In the genomic region with DNA sequence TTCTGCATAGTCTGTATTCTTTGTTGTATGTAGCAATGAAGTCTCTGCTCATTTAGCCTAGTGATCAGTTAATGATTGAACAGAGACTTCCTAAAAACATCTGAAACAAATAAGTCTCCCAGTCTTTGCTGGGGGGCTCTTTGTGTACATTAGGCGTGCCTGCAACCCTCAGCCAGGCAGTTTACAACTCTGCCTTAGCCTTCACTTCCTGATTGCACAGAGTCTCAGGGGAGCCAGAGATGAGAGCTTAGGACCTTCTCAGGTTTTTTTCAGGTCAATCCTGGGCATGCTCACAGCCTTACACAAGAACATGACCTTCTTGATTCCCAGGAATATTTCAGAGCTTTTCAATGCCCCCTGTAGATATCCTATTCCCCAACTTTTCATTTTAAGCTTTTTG, we compare ENCODE assay signal across 19 cellular contexts. TPM values are rescaled to one million over a fixed set of nuclear protein-coding genes. Genes with fewer than 3 reads are reported as not detected.
A peak's percentile ranks its signal among the peaks of the same experiment; 100 is the strongest.
DNase-seq lines count a peak whose midpoint lies in the region; ATAC-seq, FAIRE-seq and TF ChIP-seq lines count a peak whose summit lies in the region.
"Had no signal": no experiment of that assay in that cellular context is flagged by ENCODE, and none has a peak within 500 bp of the region (broad histone marks: within the 10 kb centered on the region; RNA-seq: fewer than 3 reads in every experiment).

No MANE protein-coding gene starts in this region.

- H4K20me1 ChIP-seq in HepG2 (ENCODE audit: insufficient read depth, low read length) (no peaks in the 10 kb centered on the region), astrocyte (ENCODE audit: insufficient read depth, low read length) (no peaks in the 10 kb centered on the region)

- no peak for TF ChIP-seq RAD21 in HepG2 (CRISPR knock-in tag; IDR thresholded peaks at IDR 0.05)

- CTCF ChIA-PET in HepG2 (lab: Yijun Ruan, JAX; ENCODE audit: low intra/inter-chr PET ratio, low total read pairs) = no interaction called here

- in situ Hi-C loops in HepG2 (cut with HindIII; ENCODE audit: extremely low pct_ligation_motif_present, low pct_unique_long_range_greater_than_20kb) = no loop called here

- H3K4me3 ChIP-seq in HepG2 (replicated peaks in 1 of 3; ENCODE audit: insufficient read depth in 1 of 3, low read depth in 2 of 3, low read length in 3 of 3) (no peak overlapping the region), right lobe of liver (no peak overlapping the region), astrocyte (ENCODE audit: insufficient read depth, low read depth, low read length) (no peak overlapping the region), mucosa of descending colon (no peak overlapping the region)
- H3K4me3 ChIP-seq: GM12878, HAP-1 had no signal

- H3K4me1 ChIP-seq in HepG2 (ENCODE audit: insufficient read depth, low read length) (no peaks in the 10 kb centered on the region), right lobe of liver (no peaks in the 10 kb centered on the region), astrocyte (ENCODE audit: insufficient read depth, low read length) (peaks cover 42% of the 10 kb centered on the region), mucosa of descending colon (ENCODE audit: low read depth) (no peaks in the 10 kb centered on the region)
- H3K4me1 ChIP-seq: HAP-1 had no signal

- H3K4me2 ChIP-seq in HepG2 (ENCODE audit: low read depth, low read length) = no peak overlapping the region
- H3K4me2 ChIP-seq in astrocyte (ENCODE audit: low read length) = no peak overlapping the region

- H3K79me2 ChIP-seq in HepG2 (ENCODE audit: insufficient read depth, low read length) (no peaks in the 10 kb centered on the region), astrocyte (ENCODE audit: insufficient read depth, low read length) (no peaks in the 10 kb centered on the region)

- H3K36me3 Mint-ChIP-seq in astrocyte (ENCODE audit: low read depth, unreplicated experiment) = peaks cover 2% of the 10 kb centered on the region

- H3K4me1 Mint-ChIP-seq in astrocyte (ENCODE audit: low read depth, unreplicated experiment) = peaks cover 38% of the 10 kb centered on the region
- H3K4me1 Mint-ChIP-seq: IgD-negative memory B cell had no signal

- H3K9me3 Mint-ChIP-seq in astrocyte (ENCODE audit: unreplicated experiment) = peaks cover 5% of the 10 kb centered on the region
- H3K9me3 Mint-ChIP-seq: CD4-positive, alpha-beta T cell; HFFc6 had no signal

- WGBS in HepG2 (ENCODE audit: low lambda C conversion rate) = 0% methylated on average over 1 of the region's 1 CpG
- WGBS in right lobe of liver (ENCODE audit: insufficient coverage, low coverage, low lambda C conversion rate, missing lambda C conversion rate) = 100% methylated on average over 1 of the region's 1 CpG

- H3K27ac Mint-ChIP-seq in astrocyte (ENCODE audit: unreplicated experiment) = no peak overlapping the region
- H3K27ac Mint-ChIP-seq: B cell; CD4-positive, alpha-beta T cell; HFFc6 had no signal

- intact Hi-C loops in HepG2 (cut with micrococcal nuclease; ENCODE audit: unreplicated experiment) = no loop called here
- intact Hi-C loops in right lobe of liver (cut with DNase I) = no loop called here
- intact Hi-C loops in mucosa of descending colon (cut with DNase I, micrococcal nuclease) = no loop called here
- intact Hi-C loops in Right ventricle myocardium inferior (cut with DNase I) = no loop called here

- no peak for FAIRE-seq in HepG2 (lab: Jason Lieb, UNC)
- FAIRE-seq in astrocyte (lab: Jason Lieb, UNC) = peak; percentile 68
- FAIRE-seq: GM12878, GM18507, H1 had no signal

- BruUV-seq in HepG2 (replicated peaks; lab: Mats Ljungman, UMichigan) = no TSS peak

- TF ChIP-seq CTCF in HepG2 (CRISPR knock-in tag; IDR thresholded peaks at IDR 0.05) (no peak), right lobe of liver (IDR thresholded peaks at IDR 0.05) (no peak), astrocyte (IDR thresholded peaks at IDR 0.05; ENCODE audit: insufficient read depth, low read depth, low read length) (no peak), mucosa of descending colon (IDR thresholded peaks at IDR 0.05) (no peak)

- no peak for TF ChIP-seq POLR2A in HepG2 (IDR thresholded peaks at IDR 0.05; ENCODE audit: insufficient read depth in 1 of 2, low read depth in 2 of 2, low read length in 2 of 2)
- TF ChIP-seq POLR2A in right lobe of liver (IDR thresholded peaks at IDR 0.05) = no peak

- no peaks in the 10 kb centered on the region for H3K36me3 ChIP-seq in HepG2 (replicated peaks in 1 of 2; ENCODE audit: control insufficient read depth in 1 of 2, insufficient read depth in 2 of 2, low read length in 2 of 2)
- H3K36me3 ChIP-seq in right lobe of liver = no peaks in the 10 kb centered on the region
- H3K36me3 ChIP-seq in astrocyte (ENCODE audit: insufficient read depth, low read length) = no peaks in the 10 kb centered on the region
- H3K36me3 ChIP-seq in mucosa of descending colon (ENCODE audit: low read depth) = no peaks in the 10 kb centered on the region
- H3K36me3 ChIP-seq: HAP-1 had no signal

- H3K27ac ChIP-seq in HepG2 (ENCODE audit: extremely low read length, insufficient read depth, low read length) = no peak overlapping the region
- H3K27ac ChIP-seq in right lobe of liver = no peak overlapping the region
- H3K27ac ChIP-seq in astrocyte (ENCODE audit: low read depth, low read length) = no peak overlapping the region

- H3K27me3 ChIP-seq in HepG2 (ENCODE audit: control insufficient read depth in 1 of 2, insufficient read depth in 2 of 2, low read length in 2 of 2) (peaks cover 0 to 13% of the 10 kb centered on the region in 2 experiments; a peak in 2 of 5 replicates), right lobe of liver (no peaks in the 10 kb centered on the region), astrocyte (ENCODE audit: insufficient read depth, low read length) (no peaks in the 10 kb centered on the region)

- no peaks in the 10 kb centered on the region for H3K27me3 Mint-ChIP-seq in astrocyte (ENCODE audit: low read depth, unreplicated experiment)
- H3K27me3 Mint-ChIP-seq: B cell; CD4-positive, alpha-beta T cell had no signal

- no peak for TF ChIP-seq EP300 in HepG2 (IDR thresholded peaks at IDR 0.05; ENCODE audit: low read depth in 2 of 2, low read length in 2 of 2)
- TF ChIP-seq EP300 in HepG2 (CRISPR knock-in tag; IDR thresholded peaks at IDR 0.05; ENCODE audit: borderline replicate concordance) = no peak

- peaks cover 9% of the 10 kb centered on the region for H3K9me3 ChIP-seq in HepG2 (ENCODE audit: low read length)
- no peaks in the 10 kb centered on the region for H3K9me3 ChIP-seq in right lobe of liver
- peaks cover 3% of the 10 kb centered on the region for H3K9me3 ChIP-seq in astrocyte (ENCODE audit: insufficient read depth, low read depth, low read length)
- peaks cover 5% of the 10 kb centered on the region for H3K9me3 ChIP-seq in mucosa of descending colon
- H3K9me3 ChIP-seq: HAP-1 had no signal

- no peak overlapping the region for H3K9ac ChIP-seq in HepG2 (ENCODE audit: insufficient read depth, low read depth, low read length)
- H3K9ac ChIP-seq in astrocyte (ENCODE audit: low read length) = no peak overlapping the region

- ATAC-seq in HepG2 (no peak), right lobe of liver (no peak), mucosa of descending colon (peak; percentile 58), Right ventricle myocardium inferior (no peak)
- ATAC-seq: GM12878 had no signal

- POLR2A ChIA-PET in HepG2 (lab: Yijun Ruan, JAX) = no interaction called here

- H2AFZ ChIP-seq in HepG2 (ENCODE audit: low read length) (no peak overlapping the region), astrocyte (ENCODE audit: low read depth, low read length) (no peak overlapping the region)

- no peak for DNase-seq in HepG2 (ENCODE audit: low spot score)
- no peak for DNase-seq in right lobe of liver
- DNase-seq in astrocyte (ENCODE audit: low read depth) = no peak
- no peak for DNase-seq in mucosa of descending colon
- no peak for DNase-seq in activated CD4-positive, CD25-positive, alpha-beta regulatory T cell treated with anti-CD3 and anti-CD28 coated beads, Interleukin-2, amount 50 U/mL, for 72 hours
- DNase-seq in Right ventricle myocardium inferior (ENCODE audit: missing footprints) = no peak
- DNase-seq in HK-2 (ENCODE audit: unreplicated experiment) = no peak
- DNase-seq: C1 segment of cervical spinal cord; Calu3; CD4-positive, alpha-beta T cell; DMS 273 treated with DMSO at 0.1 percent for 48 hours; HFFc6; KG1 had no signal

- no peak overlapping the region for H3K4me3 Mint-ChIP-seq in astrocyte (ENCODE audit: unreplicated experiment)
- H3K4me3 Mint-ChIP-seq: B cell; CD4-positive, alpha-beta T cell; HFFc6; IgD-negative memory B cell had no signal

TF ChIP-seq in HepG2, 621 proteins besides CTCF, POLR2A, EP300 and RAD21 (continues in another document):
- TF ChIP-seq ZNF550 (CRISPR knock-in tag; IDR thresholded peaks at IDR 0.05; ENCODE audit: borderline replicate concordance) (peak; percentile 90; the same call in 1 of the 2 replicates), SIN3B (IDR thresholded peaks at IDR 0.05; ENCODE audit: low read length) (no peak)

RNA-seq across cellular contexts. Expression of a gene that starts 44.0 kb away (rescaled TPM):
- total RNA-seq in HepG2 (2016; rRNA removed; fragmentation: Illumina TruSeq; extraction: Trizol) (0.93 and 0.98 TPM in 2 replicates), right lobe of liver (10 to 100 TPM; 20.4 to 30.8 (median 26.3) TPM), astrocyte (50.2 and 51.0 TPM in 2 replicates), mucosa of descending colon (10 to 100 TPM; 37.6 to 65.7 (median 46.3) TPM), Right ventricle myocardium inferior (17.9 TPM)
- total RNA-seq in HepG2 (2016; cell fraction: cytosol; rRNA removed; fragmentation: Illumina TruSeq; extraction: Trizol; ENCODE audit: low read depth) = 0.61 and 1.1 TPM in 2 replicates
- total RNA-seq in HepG2 (2016; cell fraction: insoluble cytoplasmic fraction; rRNA removed; fragmentation: Illumina TruSeq; extraction: Trizol) = 0.58 and 0.97 TPM in 2 replicates
- 1.2 TPM in 2 replicates for total RNA-seq in HepG2 (2016; cell fraction: membrane; rRNA removed; fragmentation: Illumina TruSeq; extraction: Trizol)
- 0.28 and 0.41 TPM in 2 replicates for total RNA-seq in HepG2 (2016; cell fraction: nucleus; rRNA removed; fragmentation: Illumina TruSeq; extraction: Trizol)
- polyA plus RNA-seq in HepG2 (2011; rRNA removed) = 0.51 and 1.2 TPM in 2 replicates
- 0.42 and 1.3 TPM in 2 replicates for polyA plus RNA-seq in HepG2 (2011; cell fraction: cytosol; rRNA removed)
- polyA plus RNA-seq in HepG2 (2011; cell fraction: nucleus; rRNA removed) = 1.2 and 2.2 TPM in 2 replicates
- polyA plus RNA-seq in HepG2 (2012) = 1.3 and 1.6 TPM in 2 replicates
- polyA plus RNA-seq in HepG2 (2016; cell fraction: cytosol; fragmentation: Illumina TruSeq; extraction: Trizol; ENCODE audit: low read depth) = 0.84 and 1.2 TPM in 2 replicates
- 1.0 and 1.9 TPM in 2 replicates for polyA plus RNA-seq in HepG2 (2016; cell fraction: insoluble cytoplasmic fraction; fragmentation: Illumina TruSeq; extraction: Trizol; ENCODE audit: low read depth)
- polyA plus RNA-seq in HepG2 (2016; cell fraction: membrane; fragmentation: Illumina TruSeq; extraction: Trizol; ENCODE audit: low read depth) = 0.97 and 1.1 TPM in 2 replicates
- 0.85 and 0.91 TPM in 2 replicates for polyA plus RNA-seq in HepG2 (2016; cell fraction: nucleus; fragmentation: Illumina TruSeq; extraction: Trizol; ENCODE audit: insufficient read depth, low read depth)
- polyA minus RNA-seq in HepG2 (2011; rRNA and poly(A)+ RNA removed; ENCODE audit: low replicate concordance) = 0.84 and 28.9 TPM in 2 replicates
- 0.59 and 0.79 TPM in 2 replicates for polyA minus RNA-seq in HepG2 (2011; cell fraction: cytosol; rRNA and poly(A)+ RNA removed)
- 0.50 and 0.90 TPM in 2 replicates for polyA minus RNA-seq in HepG2 (2011; cell fraction: nucleus; rRNA and poly(A)+ RNA removed)
